Comparison of ENCODE assay signal across 9 cellular contexts in the genomic region with DNA sequence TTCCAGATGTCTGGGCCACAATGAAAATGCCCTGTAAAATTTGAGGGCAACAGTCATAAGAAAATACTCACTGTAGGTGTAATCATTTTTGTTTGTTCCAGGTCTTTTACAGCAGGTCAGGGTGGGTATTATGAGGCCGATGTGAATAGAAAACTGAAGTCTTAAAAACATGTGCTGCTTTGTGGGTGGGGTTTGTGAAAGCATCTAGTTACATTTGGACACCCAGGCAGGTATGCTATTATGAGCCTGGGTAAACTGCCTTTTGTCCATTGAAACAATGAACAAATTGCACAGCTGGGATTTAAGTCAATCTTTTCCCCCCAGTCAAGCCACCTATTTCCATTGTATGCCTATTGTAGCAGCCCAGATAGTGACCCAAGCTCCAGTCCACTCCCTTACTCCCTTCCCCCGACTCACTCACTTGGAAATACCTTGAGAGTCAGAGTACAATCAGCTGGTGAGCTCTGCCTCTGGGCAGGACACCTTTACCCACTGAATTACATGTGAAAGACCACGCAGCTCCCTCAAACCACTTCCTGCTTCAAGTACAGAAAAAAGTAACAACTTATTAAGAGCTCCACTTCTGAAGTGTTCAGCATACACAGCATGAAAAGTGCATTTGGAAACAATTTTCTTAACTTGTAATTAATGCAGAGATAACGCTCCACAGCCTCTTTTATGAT.
A peak's percentile ranks its signal among the peaks of the same experiment; 100 is the strongest.
DNase-seq lines count a peak whose midpoint lies in the region; ATAC-seq lines count a peak whose summit lies in the region.
"Had no signal": no experiment of that assay in that cellular context is flagged by ENCODE, and none has a peak within 500 bp of the region (broad histone marks: within the 10 kb centered on the region; RNA-seq: fewer than 3 reads in every experiment).

No MANE protein-coding gene starts in this region.

- peaks cover 16 to 21% of the 10 kb centered on the region in 2 donors for H3K27me3 Mint-ChIP-seq in effector memory CD8-positive, alpha-beta T cell

- no peaks in the 10 kb centered on the region for H3K36me3 Mint-ChIP-seq in effector memory CD8-positive, alpha-beta T cell (ENCODE audit: insufficient read depth)

- H3K9me3 Mint-ChIP-seq in effector memory CD8-positive, alpha-beta T cell, result no peaks in the 10 kb centered on the region

- no peak overlapping the region for H3K27ac Mint-ChIP-seq in effector memory CD8-positive, alpha-beta T cell
- H3K27ac Mint-ChIP-seq: nephron had no signal

- no peak overlapping the region for H3K4me3 Mint-ChIP-seq in effector memory CD8-positive, alpha-beta T cell

- DNase-seq in NCI-H2171 treated with DMSO at 0.1 percent for 48 hours (lab: John Stamatoyannopoulos, UW), result peak; percentile 47
- no peak for DNase-seq in NCI-H2171 (lab: John Stamatoyannopoulos, UW)
- peak; percentile 28 for DNase-seq in HK-2 (ENCODE audit: unreplicated experiment)
- peak; percentile 27 to 50 (median 38) for DNase-seq in effector memory CD8-positive, alpha-beta T cell
- peak; percentile 0 for DNase-seq in stimulated activated CD8-positive, alpha-beta memory T cell treated with anti-CD3 and anti-CD28 coated beads, Interleukin-15, amount 100 ng/mL, for 1 hour (ENCODE audit: low read depth)
- no peak for DNase-seq in NCI-H1105 treated with DMSO at 0.1 percent for 48 hours (lab: John Stamatoyannopoulos, UW)
- DNase-seq in UCSD-AML1 (lab: John Stamatoyannopoulos, UW; ENCODE audit: unreplicated experiment), result no peak

- peak; percentile 69 for ATAC-seq in GM21447 (IDR thresholded peaks at IDR 0.05; ENCODE audit: unreplicated experiment)
- peak; percentile 95 for ATAC-seq in effector memory CD8-positive, alpha-beta T cell (replicated peaks)

- no peaks in the 10 kb centered on the region for H3K4me1 Mint-ChIP-seq in effector memory CD8-positive, alpha-beta T cell (ENCODE audit: low read depth in 2 of 2)

Comparison
In these comparisons a context has a peak if more than half of its experiments do, and no peak if none do; other contexts are left out.
1. DNase-seq: peak in NCI-H2171 treated with DMSO at 0.1 percent for 48 hours (single experiment), HK-2 (single experiment), effector memory CD8-positive, alpha-beta T cell (3 of 3) and stimulated activated CD8-positive, alpha-beta memory T cell treated with anti-CD3 and anti-CD28 coated beads, Interleukin-15, amount 100 ng/mL, for 1 hour (single experiment); none in NCI-H2171 (single experiment), NCI-H1105 treated with DMSO at 0.1 percent for 48 hours (single experiment) and UCSD-AML1 (single experiment).